In the genomic region with DNA sequence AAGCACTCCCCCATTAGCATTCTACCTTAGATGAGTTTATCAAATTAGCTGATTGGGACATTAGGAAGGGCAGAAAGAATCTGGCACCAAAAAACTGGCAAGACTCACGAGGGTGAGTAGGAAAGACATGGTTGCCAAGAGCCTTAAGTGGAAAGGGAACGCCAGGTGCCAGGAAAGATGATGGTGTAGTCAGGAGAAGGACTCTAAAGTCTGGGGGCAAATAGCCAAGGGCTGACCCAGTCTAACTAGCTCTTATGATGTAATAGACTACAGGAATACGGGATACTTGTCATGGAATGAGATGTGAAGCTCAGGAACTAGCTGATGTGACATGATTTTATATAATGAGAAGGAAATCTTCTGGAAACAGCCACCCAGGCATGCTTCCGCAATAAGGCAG, we compare ENCODE assay signal across 18 cellular contexts.
DNase-seq lines count a peak whose midpoint lies in the region; ATAC-seq and TF ChIP-seq lines count a peak whose summit lies in the region.
"Had no signal": no experiment of that assay in that cellular context is flagged by ENCODE, and none has a peak within 500 bp of the region (broad histone marks: within the 10 kb centered on the region; RNA-seq: fewer than 3 reads in every experiment).

No MANE protein-coding gene starts in this region.

- CTCF ChIA-PET in Caco-2 (lab: Charles Lee): no interaction called here

- intact Hi-C loops in Caco-2 (cut with micrococcal nuclease; ENCODE audit: unreplicated experiment): loop anchor here (1.0 to 5.0 kb wide), 2 partner anchors 26 to 218 kb away; no protein-coding TSS in a partner anchor
- intact Hi-C loops in dendritic cell treated with granulocyte-macrophage colony-stimulating factor and Interleukin-4, amounts not matched to agents 40 ng/mL and 50 ng/mL, for 4 days (cut with micrococcal nuclease): no loop called here

- no peaks in the 10 kb centered on the region for H3K27me3 ChIP-seq in Caco-2 (replicated peaks; ENCODE audit: control insufficient read depth, insufficient read depth, low read length)
- H3K27me3 ChIP-seq: Peyer's patch had no signal

- POLR2A ChIA-PET in Caco-2 (lab: Charles Lee): no interaction called here

- H3K4me1 Mint-ChIP-seq in Caco-2 (ENCODE audit: low read depth, unreplicated experiment): peaks cover 23% of the 10 kb centered on the region
- H3K4me1 Mint-ChIP-seq in dendritic cell treated with granulocyte-macrophage colony-stimulating factor and Interleukin-4, amounts not matched to agents 40 ng/mL and 50 ng/mL, for 4 days (ENCODE audit: low read depth): peaks cover 10% of the 10 kb centered on the region
- H3K4me1 Mint-ChIP-seq: CD14-positive monocyte had no signal

- H3K36me3 ChIP-seq in Caco-2 (ENCODE audit: control insufficient read depth, insufficient read depth, low read length): no peaks in the 10 kb centered on the region
- H3K36me3 ChIP-seq: Peyer's patch had no signal

- no TSS peak for BruUV-seq in Caco-2 (replicated peaks; lab: Mats Ljungman, UMichigan)

- TF ChIP-seq CTCF in Caco-2 (IDR thresholded peaks at IDR 0.05; ENCODE audit: insufficient read depth in 1 of 2, low read depth in 1 of 2, low read length in 1 of 2, severe bottlenecking in 1 of 2, unreplicated experiment in 1 of 2) (no peak), omental fat pad (IDR thresholded peaks at IDR 0.05) (no peak)

- H3K4me3 ChIP-seq in Caco-2 (ENCODE audit: low read depth, low read length): no peak overlapping the region
- H3K4me3 ChIP-seq: Peyer's patch had no signal

- H3K9me3 Mint-ChIP-seq in Caco-2 (ENCODE audit: unreplicated experiment): no peaks in the 10 kb centered on the region
- no peaks in the 10 kb centered on the region for H3K9me3 Mint-ChIP-seq in dendritic cell treated with granulocyte-macrophage colony-stimulating factor and Interleukin-4, amounts not matched to agents 40 ng/mL and 50 ng/mL, for 4 days
- H3K9me3 Mint-ChIP-seq: CD14-positive monocyte had no signal

- H3K4me3 Mint-ChIP-seq in Caco-2 (ENCODE audit: unreplicated experiment): no peak overlapping the region
- H3K4me3 Mint-ChIP-seq in dendritic cell treated with granulocyte-macrophage colony-stimulating factor and Interleukin-4, amounts not matched to agents 40 ng/mL and 50 ng/mL, for 4 days: no peak overlapping the region
- H3K4me3 Mint-ChIP-seq: CD14-positive monocyte had no signal

- no peaks in the 10 kb centered on the region for H3K9me3 ChIP-seq in Caco-2
- H3K9me3 ChIP-seq: Peyer's patch, SK-N-SH had no signal

- peaks cover 34% of the 10 kb centered on the region for H3K4me1 ChIP-seq in Caco-2
- H3K4me1 ChIP-seq: Peyer's patch had no signal

- peak overlapping the region; percentile 53 for H3K27ac Mint-ChIP-seq in Caco-2 (ENCODE audit: unreplicated experiment)
- peak overlapping the region; percentile 40 for H3K27ac Mint-ChIP-seq in dendritic cell treated with granulocyte-macrophage colony-stimulating factor and Interleukin-4, amounts not matched to agents 40 ng/mL and 50 ng/mL, for 4 days

- H3K27me3 Mint-ChIP-seq in Caco-2 (ENCODE audit: insufficient read depth, unreplicated experiment): no peaks in the 10 kb centered on the region
- no peaks in the 10 kb centered on the region for H3K27me3 Mint-ChIP-seq in dendritic cell treated with granulocyte-macrophage colony-stimulating factor and Interleukin-4, amounts not matched to agents 40 ng/mL and 50 ng/mL, for 4 days

- peak; percentile 58 for ATAC-seq in omental fat pad (ENCODE audit: low FRiP score)

- DNase-seq in NCI-H2196 treated with DMSO at 0.1 percent for 48 hours (lab: John Stamatoyannopoulos, UW; ENCODE audit: unreplicated experiment): peak; percentile 1
- DNase-seq in NCI-H2196 (lab: John Stamatoyannopoulos, UW; ENCODE audit: unreplicated experiment): no peak
- DNase-seq in Caco-2: no peak
- DNase-seq in omental fat pad (ENCODE audit: low spot score): no peak
- DNase-seq in NCI-H526 (lab: John Stamatoyannopoulos, UW): no peak
- DNase-seq in activated CD4-positive, CD25-positive, alpha-beta regulatory T cell treated with anti-CD3 and anti-CD28 coated beads, Interleukin-2, amount 50 U/mL, for 72 hours: no peak
- no peak for DNase-seq in epidermal melanocyte (ENCODE audit: insufficient read length, low spot score)
- DNase-seq: DMS79 treated with DMSO at 0.1 percent for 48 hours; KG1; MV-4-11; NCI-H1694 treated with DMSO at 0.1 percent for 48 hours; NCI-H69; NK-92 treated with Interleukin-12 subunit alpha and Interleukin-12 subunit beta, amount 100 ng/mL, for 24 hours; Peyer's patch; SHP77; SK-N-SH had no signal

- H3K36me3 Mint-ChIP-seq in Caco-2 (ENCODE audit: insufficient read depth, unreplicated experiment): peaks cover 36% of the 10 kb centered on the region
- H3K36me3 Mint-ChIP-seq in dendritic cell treated with granulocyte-macrophage colony-stimulating factor and Interleukin-4, amounts not matched to agents 40 ng/mL and 50 ng/mL, for 4 days (ENCODE audit: low read depth): no peaks in the 10 kb centered on the region
